ENCODE assay signal across 9 cellular contexts in genomic region chr7:66758964-66759628, GRCh38. TPM values are rescaled to one million over a fixed set of nuclear protein-coding genes. Genes with fewer than 3 reads are reported as not detected.
DNase-seq lines count a peak whose midpoint lies in the region; ATAC-seq and TF ChIP-seq lines count a peak whose summit lies in the region.
"Had no signal": no experiment of that assay in that cellular context is flagged by ENCODE, and none has a peak within 500 bp of the region (broad histone marks: within the 10 kb centered on the region; RNA-seq: fewer than 3 reads in every experiment).

No MANE protein-coding gene starts in this region.

- no peak for TF ChIP-seq POLR2A in suprapubic skin (IDR thresholded peaks at IDR 0.05)

- no peak overlapping the region for H3K4me3 ChIP-seq in lung
- H3K4me3 ChIP-seq in suprapubic skin = no peak overlapping the region
- H3K4me3 ChIP-seq: skin epidermis had no signal

- H3K27me3 ChIP-seq in lung (ENCODE audit: control insufficient read depth, insufficient read depth) (no peaks in the 10 kb centered on the region), suprapubic skin (no peaks in the 10 kb centered on the region)

- H3K9me3 ChIP-seq in lung (ENCODE audit: control insufficient read depth in 2 of 2, insufficient read depth in 1 of 2, low read length in 1 of 2) (no peaks in the 10 kb centered on the region), suprapubic skin (no peaks in the 10 kb centered on the region)

- no peak for TF ChIP-seq EP300 in suprapubic skin (IDR thresholded peaks at IDR 0.05)

- H3K27ac ChIP-seq in lung (ENCODE audit: low read depth in 1 of 2, low read length in 1 of 2) (peak overlapping the region in 1 of 2 donors; percentile 79), suprapubic skin (no peak overlapping the region), caudate nucleus (ENCODE audit: low read depth, low read length) (no peak overlapping the region)

- TF ChIP-seq CTCF in lung (IDR thresholded peaks at IDR 0.05; ENCODE audit: control extremely low read depth, extremely low read depth) (no peak), suprapubic skin (IDR thresholded peaks at IDR 0.05) (no peak)

- DNase-seq in NOMO-1 treated with DMSO at 0.1 percent for 48 hours (lab: John Stamatoyannopoulos, UW; ENCODE audit: unreplicated experiment) = peak; percentile 95
- DNase-seq in lung (ENCODE audit: low spot score) = no peak
- DNase-seq in suprapubic skin (ENCODE audit: low spot score in 2 of 2) = no peak
- no peak for DNase-seq in retina
- no peak for DNase-seq in caudate nucleus (lab: John Stamatoyannopoulos, UW)
- no peak for DNase-seq in SK-N-DZ (ENCODE audit: low spot score)

- H3K36me3 ChIP-seq in lung (ENCODE audit: control insufficient read depth in 2 of 2, insufficient read depth in 2 of 2, low read length in 2 of 2) = peaks cover 0 to 2% of the 10 kb centered on the region in 2 donors
- no peaks in the 10 kb centered on the region for H3K36me3 ChIP-seq in suprapubic skin

- 38 to 72% methylated on average over 9 of the region's 9 CpGs for WGBS in lung, 2 donors
- 93% methylated on average over 9 of the region's 9 CpGs for WGBS in suprapubic skin

- ATAC-seq in GM18520 (IDR thresholded peaks at IDR 0.05; ENCODE audit: unreplicated experiment) = peak; percentile 87
- peak; percentile 64 for ATAC-seq in HG02571 (IDR thresholded peaks at IDR 0.05; ENCODE audit: unreplicated experiment)
- ATAC-seq in lung (ENCODE audit: insufficient read depth, low FRiP score) = peak; percentile 43

- H3K4me1 ChIP-seq in lung (ENCODE audit: control insufficient read depth in 2 of 2, insufficient read depth in 2 of 2, low read length in 2 of 2) = peaks cover 2 to 6% of the 10 kb centered on the region in 2 donors
- H3K4me1 ChIP-seq in suprapubic skin = peaks cover 4% of the 10 kb centered on the region

RNA-seq across cellular contexts. Expression of gene RABGEF1, which starts 18.6 kb away (rescaled TPM):
- total RNA-seq in lung = 10 to 100 TPM; 19.9 to 27.3 TPM
- polyA plus RNA-seq in lung = 10 to 100 TPM in 1 of 2 donors, 1 to 10 TPM in 1; 9.3 to 17.9 TPM
- 10 to 100 TPM; 37.2 to 72.4 (median 43.8) TPM for total RNA-seq in suprapubic skin
- polyA plus RNA-seq in SK-N-DZ (2014; cell fraction: cytosol; rRNA removed) = 12.6 and 15.3 TPM in 2 replicates
- 14.3 and 15.2 TPM in 2 replicates for polyA plus RNA-seq in SK-N-DZ (2014; cell fraction: nucleus; rRNA removed)
